1 cellular context compared by ENCODE assay signal in the genomic region with DNA sequence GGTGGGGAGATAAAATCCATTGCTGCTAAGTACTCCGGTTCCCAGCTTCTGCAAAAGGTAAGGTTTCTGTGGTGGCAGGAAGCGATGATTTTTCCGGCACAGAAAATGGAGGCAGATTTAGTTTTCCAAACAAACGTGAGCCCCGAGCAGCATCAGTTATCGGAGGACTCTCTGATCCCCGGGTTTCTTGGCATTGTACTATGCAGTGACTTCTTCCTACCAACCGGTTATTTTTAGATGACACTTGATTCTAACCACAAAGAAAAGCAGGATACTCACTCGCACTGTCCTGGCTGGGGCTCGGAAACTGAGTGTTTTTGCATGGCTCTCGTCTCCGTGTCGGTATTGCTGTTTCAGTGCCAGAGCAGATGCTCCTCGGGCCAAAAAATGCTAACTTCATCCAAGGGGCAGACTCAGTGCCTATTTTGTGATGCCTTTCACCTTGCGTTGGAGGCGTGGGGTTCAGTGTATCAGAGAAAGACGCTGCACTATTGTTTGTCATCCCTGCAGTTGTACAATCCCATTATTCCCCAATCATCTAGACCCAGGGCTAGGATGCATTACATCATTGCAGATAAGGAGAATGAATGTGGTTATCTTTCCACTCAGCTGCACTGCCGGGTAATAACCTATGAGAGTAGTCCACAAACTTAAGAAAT.
A peak's percentile ranks its signal among the peaks of the same experiment; 100 is the strongest.
TF ChIP-seq lines count a peak whose summit lies in the region.

No MANE protein-coding gene starts in this region.

TF ChIP-seq in GM23338, 12 proteins besides CTCF, POLR2A, EP300 and RAD21:
- TF ChIP-seq, protein P1, sequence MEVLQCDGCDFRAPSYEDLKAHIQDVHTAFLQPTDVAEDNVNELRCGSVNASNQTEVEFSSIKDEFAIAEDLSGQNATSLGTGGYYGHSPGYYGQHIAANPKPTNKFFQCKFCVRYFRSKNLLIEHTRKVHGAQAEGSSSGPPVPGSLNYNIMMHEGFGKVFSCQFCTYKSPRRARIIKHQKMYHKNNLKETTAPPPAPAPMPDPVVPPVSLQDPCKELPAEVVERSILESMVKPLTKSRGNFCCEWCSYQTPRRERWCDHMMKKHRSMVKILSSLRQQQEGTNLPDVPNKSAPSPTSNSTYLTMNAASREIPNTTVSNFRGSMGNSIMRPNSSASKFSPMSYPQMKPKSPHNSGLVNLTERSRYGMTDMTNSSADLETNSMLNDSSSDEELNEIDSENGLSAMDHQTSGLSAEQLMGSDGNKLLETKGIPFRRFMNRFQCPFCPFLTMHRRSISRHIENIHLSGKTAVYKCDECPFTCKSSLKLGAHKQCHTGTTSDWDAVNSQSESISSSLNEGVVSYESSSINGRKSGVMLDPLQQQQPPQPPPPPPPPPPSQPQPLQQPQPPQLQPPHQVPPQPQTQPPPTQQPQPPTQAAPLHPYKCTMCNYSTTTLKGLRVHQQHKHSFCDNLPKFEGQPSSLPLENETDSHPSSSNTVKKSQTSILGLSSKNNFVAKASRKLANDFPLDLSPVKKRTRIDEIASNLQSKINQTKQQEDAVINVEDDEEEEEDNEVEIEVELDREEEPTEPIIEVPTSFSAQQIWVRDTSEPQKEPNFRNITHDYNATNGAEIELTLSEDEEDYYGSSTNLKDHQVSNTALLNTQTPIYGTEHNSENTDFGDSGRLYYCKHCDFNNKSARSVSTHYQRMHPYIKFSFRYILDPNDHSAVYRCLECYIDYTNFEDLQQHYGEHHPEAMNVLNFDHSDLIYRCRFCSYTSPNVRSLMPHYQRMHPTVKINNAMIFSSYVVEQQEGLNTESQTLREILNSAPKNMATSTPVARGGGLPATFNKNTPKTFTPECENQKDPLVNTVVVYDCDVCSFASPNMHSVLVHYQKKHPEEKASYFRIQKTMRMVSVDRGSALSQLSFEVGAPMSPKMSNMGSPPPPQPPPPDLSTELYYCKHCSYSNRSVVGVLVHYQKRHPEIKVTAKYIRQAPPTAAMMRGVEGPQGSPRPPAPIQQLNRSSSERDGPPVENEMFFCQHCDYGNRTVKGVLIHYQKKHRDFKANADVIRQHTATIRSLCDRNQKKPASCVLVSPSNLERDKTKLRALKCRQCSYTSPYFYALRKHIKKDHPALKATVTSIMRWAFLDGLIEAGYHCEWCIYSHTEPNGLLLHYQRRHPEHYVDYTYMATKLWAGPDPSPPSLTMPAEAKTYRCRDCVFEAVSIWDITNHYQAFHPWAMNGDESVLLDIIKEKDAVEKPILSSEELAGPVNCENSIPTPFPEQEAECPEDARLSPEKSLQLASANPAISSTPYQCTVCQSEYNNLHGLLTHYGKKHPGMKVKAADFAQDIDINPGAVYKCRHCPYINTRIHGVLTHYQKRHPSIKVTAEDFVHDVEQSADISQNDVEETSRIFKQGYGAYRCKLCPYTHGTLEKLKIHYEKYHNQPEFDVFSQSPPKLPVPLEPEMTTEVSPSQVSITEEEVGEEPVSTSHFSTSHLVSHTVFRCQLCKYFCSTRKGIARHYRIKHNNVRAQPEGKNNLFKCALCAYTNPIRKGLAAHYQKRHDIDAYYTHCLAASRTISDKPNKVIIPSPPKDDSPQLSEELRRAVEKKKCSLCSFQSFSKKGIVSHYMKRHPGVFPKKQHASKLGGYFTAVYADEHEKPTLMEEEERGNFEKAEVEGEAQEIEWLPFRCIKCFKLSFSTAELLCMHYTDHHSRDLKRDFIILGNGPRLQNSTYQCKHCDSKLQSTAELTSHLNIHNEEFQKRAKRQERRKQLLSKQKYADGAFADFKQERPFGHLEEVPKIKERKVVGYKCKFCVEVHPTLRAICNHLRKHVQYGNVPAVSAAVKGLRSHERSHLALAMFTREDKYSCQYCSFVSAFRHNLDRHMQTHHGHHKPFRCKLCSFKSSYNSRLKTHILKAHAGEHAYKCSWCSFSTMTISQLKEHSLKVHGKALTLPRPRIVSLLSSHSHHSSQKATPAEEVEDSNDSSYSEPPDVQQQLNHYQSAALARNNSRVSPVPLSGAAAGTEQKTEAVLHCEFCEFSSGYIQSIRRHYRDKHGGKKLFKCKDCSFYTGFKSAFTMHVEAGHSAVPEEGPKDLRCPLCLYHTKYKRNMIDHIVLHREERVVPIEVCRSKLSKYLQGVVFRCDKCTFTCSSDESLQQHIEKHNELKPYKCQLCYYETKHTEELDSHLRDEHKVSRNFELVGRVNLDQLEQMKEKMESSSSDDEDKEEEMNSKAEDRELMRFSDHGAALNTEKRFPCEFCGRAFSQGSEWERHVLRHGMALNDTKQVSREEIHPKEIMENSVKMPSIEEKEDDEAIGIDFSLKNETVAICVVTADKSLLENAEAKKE (CRISPR knock-in tag; IDR thresholded peaks at IDR 0.05): no peak
- peak; percentile 26 for TF ChIP-seq EZH2 (IDR thresholded peaks at IDR 0.05; ENCODE audit: low read depth, unreplicated experiment)
